ENCODE assay signal across 6 cellular contexts in genomic region chr9:35748239-35748857, GRCh38. TPM values are rescaled to one million over a fixed set of nuclear protein-coding genes. Genes with fewer than 3 reads are reported as not detected.
A peak's percentile ranks its signal among the peaks of the same experiment; 100 is the strongest.
DNase-seq lines count a peak whose midpoint lies in the region; TF ChIP-seq lines count a peak whose summit lies in the region.

No MANE protein-coding gene starts in this region.

- TF ChIP-seq CTCF in BE2C (IDR thresholded peaks at IDR 0.05; ENCODE audit: low read depth, low read length) (no peak), fibroblast of pulmonary artery (IDR thresholded peaks at IDR 0.05; ENCODE audit: low read length, missing control alignments) (no peak)

- H3K4me3 ChIP-seq in BE2C (ENCODE audit: low read depth, low read length) = peak overlapping the region; percentile 92
- peak overlapping the region; percentile 94 for H3K4me3 ChIP-seq in fibroblast of pulmonary artery (replicated peaks; ENCODE audit: low read depth, low read length)

- no peaks in the 10 kb centered on the region for H3K27me3 ChIP-seq in BE2C

- H3K4me1 ChIP-seq in BE2C = peaks cover 3% of the 10 kb centered on the region

- H3K27ac ChIP-seq in substantia nigra (ENCODE audit: low read depth, low read length, poor library complexity, severe bottlenecking) = peak overlapping the region; percentile 86

- DNase-seq in BE2C = no peak
- DNase-seq in NCI-H69 (lab: John Stamatoyannopoulos, UW) = peak; percentile 47
- DNase-seq in fibroblast of pulmonary artery (ENCODE audit: low read depth) = no peak
- DNase-seq in substantia nigra (lab: John Stamatoyannopoulos, UW) = peak in 3 of 49 donors; percentile 37 to 43 (median 43)
- DNase-seq in GM19240 (ENCODE audit: insufficient read length, low spot score) = no peak
- DNase-seq in Ammon's horn (ENCODE audit: low spot score) = no peak

- peaks cover 25% of the 10 kb centered on the region for H3K36me3 ChIP-seq in BE2C

- no peaks in the 10 kb centered on the region for H3K9me3 ChIP-seq in BE2C

RNA-seq across cellular contexts. Expression of gene GBA2, which starts 0.7 kb away (rescaled TPM):
- polyA plus RNA-seq in BE2C (2012; ENCODE audit: insufficient read depth, insufficient read length, low read depth) = 80.1 TPM

RNA-seq across cellular contexts. Expression of gene RGP1, which starts 0.7 kb away (rescaled TPM):
- polyA plus RNA-seq in BE2C (2012; ENCODE audit: insufficient read depth, insufficient read length, low read depth) = 12.1 TPM

RNA-seq across cellular contexts. Expression of gene MSMP, which starts 5.7 kb away (rescaled TPM):
- 2.2 TPM for polyA plus RNA-seq in BE2C (2012; ENCODE audit: insufficient read depth, insufficient read length, low read depth)

RNA-seq across cellular contexts. Expression of gene CREB3, which starts 15.9 kb away (rescaled TPM):
- 40.4 TPM for polyA plus RNA-seq in BE2C (2012; ENCODE audit: insufficient read depth, insufficient read length, low read depth)

RNA-seq across cellular contexts. Expression of gene TLN1, which starts 16.4 kb away (rescaled TPM):
- 91.6 TPM for polyA plus RNA-seq in BE2C (2012; ENCODE audit: insufficient read depth, insufficient read length, low read depth)
